ENCODE assay signal across 9 cellular contexts in the genomic region with DNA sequence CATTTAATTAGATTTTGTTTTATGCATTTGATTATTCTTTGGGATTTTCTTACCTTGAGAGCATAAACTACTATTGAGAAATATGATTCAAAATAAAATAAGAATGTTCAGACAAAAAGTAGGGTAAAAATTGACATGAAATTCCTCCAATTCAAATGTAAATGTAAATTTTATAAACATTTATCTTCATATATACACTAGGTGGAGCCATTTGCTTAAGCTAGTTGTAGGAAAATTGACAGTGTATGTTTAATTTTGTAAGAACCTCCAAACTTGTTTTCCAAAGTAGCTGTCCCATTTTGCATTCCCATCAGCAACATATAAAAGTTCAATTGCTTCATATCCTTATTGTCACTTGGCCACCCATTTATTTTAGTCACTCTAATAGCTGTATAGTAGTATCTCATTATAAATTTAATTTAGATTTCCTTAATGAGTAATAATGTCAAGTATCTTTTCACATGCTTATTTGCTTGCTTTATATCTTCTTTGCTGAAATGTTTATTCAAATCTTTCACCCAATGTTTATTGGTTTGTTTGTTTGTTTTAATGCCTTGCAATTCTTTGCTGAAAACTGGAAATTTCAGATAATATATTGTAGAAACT. TPM values are rescaled to one million over a fixed set of nuclear protein-coding genes. Genes with fewer than 3 reads are reported as not detected.
DNase-seq lines count a peak whose midpoint lies in the region; ATAC-seq and TF ChIP-seq lines count a peak whose summit lies in the region.
"Had no signal": no experiment of that assay in that cellular context is flagged by ENCODE, and none has a peak within 500 bp of the region (broad histone marks: within the 10 kb centered on the region; RNA-seq: fewer than 3 reads in every experiment).

No MANE protein-coding gene starts in this region.

- ATAC-seq in GM18867 (IDR thresholded peaks at IDR 0.05; ENCODE audit: unreplicated experiment): no peak

- H3K4me3 ChIP-seq in HEK293 (ENCODE audit: low read depth, low read length): no peak overlapping the region

- no peak overlapping the region for H3K27ac Mint-ChIP-seq in glutamatergic neuron (ENCODE audit: unreplicated experiment)
- H3K27ac Mint-ChIP-seq: immature natural killer cell had no signal

- POLR2A ChIA-PET in HEK293 (lab: Yijun Ruan, JAX): no interaction called here
- POLR2A ChIA-PET in RWPE1 (lab: Yijun Ruan, JAX; ENCODE audit: low non-redundant PET): no interaction called here

- H3K27me3 Mint-ChIP-seq in glutamatergic neuron (ENCODE audit: unreplicated experiment): no peaks in the 10 kb centered on the region

- DNase-seq in RWPE1 (ENCODE audit: low spot score): peak; percentile 13
- no peak for DNase-seq in glutamatergic neuron
- no peak for DNase-seq in HK-2 (ENCODE audit: unreplicated experiment)
- DNase-seq in stimulated activated CD8-positive, alpha-beta memory T cell treated with anti-CD3 and anti-CD28 coated beads, Interleukin-4, amount 100 ng/mL, for 48 hours: no peak
- DNase-seq in NCI-H526 treated with DMSO at 0.1 percent for 48 hours (lab: John Stamatoyannopoulos, UW): no peak
- DNase-seq: immature natural killer cell had no signal

- H3K9me3 Mint-ChIP-seq in glutamatergic neuron (ENCODE audit: unreplicated experiment): peaks cover under 1% of the 10 kb centered on the region
- H3K9me3 Mint-ChIP-seq: immature natural killer cell had no signal

- TF ChIP-seq CTCF in C4-2B (conservative IDR thresholded peaks at IDR 0.05): peak; percentile 52
- TF ChIP-seq CTCF in HEK293 (tag by site-specific recombination; IDR thresholded peaks at IDR 0.05): no peak
- TF ChIP-seq CTCF in RWPE1 (conservative IDR thresholded peaks at IDR 0.05; ENCODE audit: low read depth): peak; percentile 58; the same call in 1 of the 2 replicates
- peak; percentile 40 for TF ChIP-seq CTCF in glutamatergic neuron (IDR thresholded peaks at IDR 0.05; ENCODE audit: partially characterized antibody, unreplicated experiment)

- H3K9me3 ChIP-seq in HEK293 (ENCODE audit: control insufficient read depth, insufficient read depth, low read depth, low read length): no peaks in the 10 kb centered on the region

- H3K4me1 ChIP-seq in HEK293 (ENCODE audit: control insufficient read depth, insufficient read depth, low read length): no peaks in the 10 kb centered on the region

- H3K36me3 Mint-ChIP-seq in glutamatergic neuron (ENCODE audit: unreplicated experiment): no peaks in the 10 kb centered on the region
- H3K36me3 Mint-ChIP-seq: immature natural killer cell had no signal

- H3K4me3 Mint-ChIP-seq in glutamatergic neuron (ENCODE audit: unreplicated experiment): no peak overlapping the region
- H3K4me3 Mint-ChIP-seq: immature natural killer cell had no signal

- H3K27ac ChIP-seq in C4-2B (no peak overlapping the region), HEK293 (ENCODE audit: extremely low read depth, low read depth, low read length) (no peak overlapping the region), RWPE1 (no peak overlapping the region)

- peaks cover 8% of the 10 kb centered on the region for H3K4me1 Mint-ChIP-seq in glutamatergic neuron (ENCODE audit: low read depth, unreplicated experiment)
- H3K4me1 Mint-ChIP-seq: immature natural killer cell had no signal

- CTCF ChIA-PET in HEK293 (lab: Yijun Ruan, JAX) (interaction anchor here (0.6 to 3.0 kb wide), 14 partner anchors 9 to 1019 kb away, joined by 3 to 15 read pairs (median 4); no protein-coding TSS in a partner anchor), RWPE1 (lab: Yijun Ruan, JAX) (interaction anchor here (0.5 to 1.3 kb wide), 10 partner anchors 15 to 603 kb away, joined by 3 to 5 read pairs (median 3); partner anchors contain the start of genes GIN1 and PPIP5K2)

- H3K36me3 ChIP-seq in HEK293 (ENCODE audit: control insufficient read depth in 2 of 2, insufficient read depth in 1 of 2, low read length in 2 of 2): no peaks in the 10 kb centered on the region

TF ChIP-seq in HEK293, 187 proteins besides CTCF, POLR2A, EP300 and RAD21:
- TF ChIP-seq ZBTB8A (tag by site-specific recombination; IDR thresholded peaks at IDR 0.05) (no peak), ZNF2 (tag by site-specific recombination; IDR thresholded peaks at IDR 0.05) (no peak), ZNF654 (tag by site-specific recombination; IDR thresholded peaks at IDR 0.05; ENCODE audit: low read depth) (peak; percentile 53), FEZF1 (tag by site-specific recombination; IDR thresholded peaks at IDR 0.05) (no peak), ZSCAN23 (tag by site-specific recombination; IDR thresholded peaks at IDR 0.05) (no peak), ZNF645 (tag by site-specific recombination; IDR thresholded peaks at IDR 0.05) (no peak), ZNF121 (tag by site-specific recombination; IDR thresholded peaks at IDR 0.05) (no peak), ZNF660 (tag by site-specific recombination; IDR thresholded peaks at IDR 0.05) (no peak), ZNF830 (tag by site-specific recombination; IDR thresholded peaks at IDR 0.05; ENCODE audit: low read depth) (no peak), GFI1B (tag by site-specific recombination; IDR thresholded peaks at IDR 0.05) (no peak), ZNF558 (tag by site-specific recombination; IDR thresholded peaks at IDR 0.05) (no peak), ZXDB (tag by site-specific recombination; IDR thresholded peaks at IDR 0.05) (no peak), ZNF664 (tag by site-specific recombination; IDR thresholded peaks at IDR 0.05) (peak; percentile 89)

RNA-seq across cellular contexts. Expression of gene SLCO6A1, which starts 37.6 kb away (rescaled TPM):
- 1.6 TPM for total RNA-seq in glutamatergic neuron (ENCODE audit: unreplicated experiment)
